Comparison of ENCODE assay signal across 20 cellular contexts in genomic region chr12:124371366-124371765, GRCh38.
DNase-seq lines count a peak whose midpoint lies in the region; ATAC-seq, FAIRE-seq and TF ChIP-seq lines count a peak whose summit lies in the region.
"Had no signal": no experiment of that assay in that cellular context is flagged by ENCODE, and none has a peak within 500 bp of the region (broad histone marks: within the 10 kb centered on the region; RNA-seq: fewer than 3 reads in every experiment).

No MANE protein-coding gene starts in this region.

- H3K9me3 ChIP-seq in NT2/D1 (ENCODE audit: insufficient read depth, low read length): no peaks in the 10 kb centered on the region
- no peaks in the 10 kb centered on the region for H3K9me3 ChIP-seq in endothelial cell of umbilical vein (replicated peaks; ENCODE audit: control insufficient read depth, insufficient read depth, low read length)
- H3K9me3 ChIP-seq in gastrocnemius medialis: no peaks in the 10 kb centered on the region
- H3K9me3 ChIP-seq: SJSA1 had no signal

- H3K27ac ChIP-seq in 22Rv1 (peak overlapping the region; percentile 20), endothelial cell of umbilical vein (ENCODE audit: insufficient read depth, low read depth, low read length) (no peak overlapping the region), gastrocnemius medialis (peak overlapping the region; percentile 93 to 98 (median 97))
- H3K27ac ChIP-seq: cardiac muscle cell, parathyroid adenoma, SJSA1 had no signal

- H3K4me2 ChIP-seq in endothelial cell of umbilical vein (ENCODE audit: insufficient read depth, low read length): no peak overlapping the region
- H3K4me2 ChIP-seq: smooth muscle cell had no signal

- POLR2A ChIA-PET in endothelial cell of umbilical vein (lab: Charles Lee): no interaction called here

- CTCF ChIA-PET in endothelial cell of umbilical vein (lab: Charles Lee): interaction anchor here (0.7 to 3.4 kb wide), 4 partner anchors 8 to 31 kb away, joined by 3 to 15 read pairs (median 5); no protein-coding TSS in a partner anchor

- no peaks in the 10 kb centered on the region for H3K9me1 ChIP-seq in endothelial cell of umbilical vein (replicated peaks; ENCODE audit: control insufficient read depth, extremely low read depth, insufficient read depth, low read length)

- H4K20me1 ChIP-seq in endothelial cell of umbilical vein (replicated peaks; ENCODE audit: control insufficient read depth, extremely low read depth, insufficient read depth, low read length): no peaks in the 10 kb centered on the region

- H2AFZ ChIP-seq in endothelial cell of umbilical vein (ENCODE audit: low read depth, low read length): no peak overlapping the region
- H2AFZ ChIP-seq: parathyroid adenoma had no signal

- H3K4me3 ChIP-seq in NT2/D1 (ENCODE audit: insufficient read length, low read depth) (no peak overlapping the region), endothelial cell of umbilical vein (replicated peaks in 1 of 3; ENCODE audit: insufficient read depth in 1 of 3, low read depth in 1 of 3, low read length in 3 of 3) (no peak overlapping the region), gastrocnemius medialis (no peak overlapping the region)
- H3K4me3 ChIP-seq: cardiac muscle cell, SJSA1, smooth muscle cell had no signal

- peaks cover 91% of the 10 kb centered on the region for H3K36me3 ChIP-seq in NT2/D1 (ENCODE audit: insufficient read depth, insufficient read length, low read length)
- H3K36me3 ChIP-seq in endothelial cell of umbilical vein (ENCODE audit: control insufficient read depth in 2 of 2, extremely low read depth in 1 of 2, insufficient read depth in 2 of 2, low read length in 2 of 2): peaks cover 11 to 24% of the 10 kb centered on the region in 2 experiments
- peaks cover 0 to 13% of the 10 kb centered on the region in 2 donors for H3K36me3 ChIP-seq in gastrocnemius medialis

- intact Hi-C loops in endothelial cell of umbilical vein (cut with micrococcal nuclease) (no loop called here), gastrocnemius medialis (cut with DNase I; ENCODE audit: low total_unique reads) (no loop called here)

- BruUV-seq in endothelial cell of umbilical vein (replicated peaks; lab: Mats Ljungman, UMichigan): no TSS peak

- H3K4me1 ChIP-seq in NT2/D1 (ENCODE audit: insufficient read depth, insufficient read length) (peaks cover 20% of the 10 kb centered on the region), endothelial cell of umbilical vein (ENCODE audit: control insufficient read depth, extremely low read depth, insufficient read depth, low read length) (peaks cover 29% of the 10 kb centered on the region), gastrocnemius medialis (peaks cover 63 to 77% of the 10 kb centered on the region in 2 donors)

- ATAC-seq in gastrocnemius medialis (no peak), GM21576 (IDR thresholded peaks at IDR 0.05; ENCODE audit: unreplicated experiment) (no peak), HG03108 (IDR thresholded peaks at IDR 0.05; ENCODE audit: unreplicated experiment) (no peak)
- ATAC-seq: activated CD4-positive, alpha-beta T cell treated with anti-CD3 and anti-CD28 coated beads for 36 hours; activated naive CD8-positive, alpha-beta T cell treated with anti-CD3 and anti-CD28 coated beads, Interleukin-2, amount 50 U/mL, for 24 hours had no signal

- DNase-seq in NT2/D1 (ENCODE audit: low read depth, low spot score): no peak
- DNase-seq in endothelial cell of umbilical vein (ENCODE audit: low read depth, low spot score): no peak
- no peak for DNase-seq in gastrocnemius medialis
- DNase-seq in NK-92 (lab: John Stamatoyannopoulos, UW; ENCODE audit: unreplicated experiment): no peak
- no peak for DNase-seq in NK-92 treated with Interleukin-12 subunit alpha and Interleukin-12 subunit beta, amount 100 ng/mL, for 24 hours (lab: John Stamatoyannopoulos, UW)
- DNase-seq: activated CD4-positive, alpha-beta T cell treated with anti-CD3 and anti-CD28 coated beads for 36 hours; activated naive CD8-positive, alpha-beta T cell treated with anti-CD3 and anti-CD28 coated beads, Interleukin-2, amount 50 U/mL, for 24 hours; MM.1S; naive B cell; NCI-H187; stimulated activated CD4-positive, alpha-beta T cell treated with anti-CD3 and anti-CD28 coated beads, Interleukin-4, amount 100 ng/mL, for 4 hours; T-helper 9 cell had no signal

- TF ChIP-seq CTCF in 22Rv1 (IDR thresholded peaks at IDR 0.05) (no peak), endothelial cell of umbilical vein (IDR thresholded peaks at IDR 0.05; ENCODE audit: extremely low read depth in 1 of 2, insufficient read depth in 1 of 2, low read depth in 1 of 2, low read length in 2 of 2) (no peak), gastrocnemius medialis (IDR thresholded peaks at IDR 0.05 in 4 of 5, conservative IDR thresholded peaks at IDR 0.05 in 1 of 5) (no peak)

- FAIRE-seq in endothelial cell of umbilical vein (lab: Jason Lieb, UNC): no peak
- FAIRE-seq: GM18507 had no signal

- TF ChIP-seq POLR2A in endothelial cell of umbilical vein (IDR thresholded peaks at IDR 0.05; ENCODE audit: low read depth, low read length) (no peak), gastrocnemius medialis (IDR thresholded peaks at IDR 0.05) (no peak)

- in situ Hi-C loops in gastrocnemius medialis (cut with MboI; ENCODE audit: low sequenced_read_pairs in 4 of 4): loop anchor here in 3 of 4 donors (25.0 kb wide), 2 partner anchors 91 to 391 kb away; no protein-coding TSS in a partner anchor

- dilution Hi-C loops in endothelial cell of umbilical vein (cut with MboI; ENCODE audit: extremely low pct_ligation_motif_present, low sequenced_read_pairs): no loop called here

- peak overlapping the region; percentile 32 for H3K9ac ChIP-seq in NT2/D1 (ENCODE audit: insufficient read length, low read depth)
- H3K9ac ChIP-seq in endothelial cell of umbilical vein (replicated peaks; ENCODE audit: extremely low read depth, insufficient read depth, low read length): no peak overlapping the region
- H3K9ac ChIP-seq: parathyroid adenoma had no signal

- peaks cover 49% of the 10 kb centered on the region for H3K79me2 ChIP-seq in endothelial cell of umbilical vein (ENCODE audit: control insufficient read depth, insufficient read depth, low read length)
- H3K79me2 ChIP-seq: parathyroid adenoma had no signal

- H3K27me3 ChIP-seq in NT2/D1 (ENCODE audit: insufficient read depth, insufficient read length) (no peaks in the 10 kb centered on the region), endothelial cell of umbilical vein (ENCODE audit: control insufficient read depth in 2 of 2, insufficient read depth in 2 of 2, low read length in 2 of 2) (no peaks in the 10 kb centered on the region), gastrocnemius medialis (no peaks in the 10 kb centered on the region)
- H3K27me3 ChIP-seq: cardiac muscle cell, SJSA1 had no signal

TF ChIP-seq in endothelial cell of umbilical vein, 7 proteins besides CTCF, POLR2A, EP300 and RAD21:
- TF ChIP-seq POLR2AphosphoS5 (IDR thresholded peaks at IDR 0.05; ENCODE audit: insufficient read depth, low read depth, low read length) (peak; percentile 7), MAX (IDR thresholded peaks at IDR 0.05; ENCODE audit: insufficient read depth, insufficient read length) (no peak), EZH2 (IDR thresholded peaks at IDR 0.05; ENCODE audit: borderline replicate concordance, low read depth, low read length, severe bottlenecking) (no peak), JUN (IDR thresholded peaks at IDR 0.05; ENCODE audit: borderline replicate concordance, insufficient read depth, insufficient read length, low read depth) (no peak)
